ENCODE assay signal across 1 cellular context in genomic region chr22:36143956-36144355, GRCh38.
TF ChIP-seq lines count a peak whose summit lies in the region.

No MANE protein-coding gene starts in this region.

TF ChIP-seq in liver, 16 proteins besides CTCF, POLR2A, EP300 and RAD21 (continued from another document):
- TF ChIP-seq, protein P1, sequence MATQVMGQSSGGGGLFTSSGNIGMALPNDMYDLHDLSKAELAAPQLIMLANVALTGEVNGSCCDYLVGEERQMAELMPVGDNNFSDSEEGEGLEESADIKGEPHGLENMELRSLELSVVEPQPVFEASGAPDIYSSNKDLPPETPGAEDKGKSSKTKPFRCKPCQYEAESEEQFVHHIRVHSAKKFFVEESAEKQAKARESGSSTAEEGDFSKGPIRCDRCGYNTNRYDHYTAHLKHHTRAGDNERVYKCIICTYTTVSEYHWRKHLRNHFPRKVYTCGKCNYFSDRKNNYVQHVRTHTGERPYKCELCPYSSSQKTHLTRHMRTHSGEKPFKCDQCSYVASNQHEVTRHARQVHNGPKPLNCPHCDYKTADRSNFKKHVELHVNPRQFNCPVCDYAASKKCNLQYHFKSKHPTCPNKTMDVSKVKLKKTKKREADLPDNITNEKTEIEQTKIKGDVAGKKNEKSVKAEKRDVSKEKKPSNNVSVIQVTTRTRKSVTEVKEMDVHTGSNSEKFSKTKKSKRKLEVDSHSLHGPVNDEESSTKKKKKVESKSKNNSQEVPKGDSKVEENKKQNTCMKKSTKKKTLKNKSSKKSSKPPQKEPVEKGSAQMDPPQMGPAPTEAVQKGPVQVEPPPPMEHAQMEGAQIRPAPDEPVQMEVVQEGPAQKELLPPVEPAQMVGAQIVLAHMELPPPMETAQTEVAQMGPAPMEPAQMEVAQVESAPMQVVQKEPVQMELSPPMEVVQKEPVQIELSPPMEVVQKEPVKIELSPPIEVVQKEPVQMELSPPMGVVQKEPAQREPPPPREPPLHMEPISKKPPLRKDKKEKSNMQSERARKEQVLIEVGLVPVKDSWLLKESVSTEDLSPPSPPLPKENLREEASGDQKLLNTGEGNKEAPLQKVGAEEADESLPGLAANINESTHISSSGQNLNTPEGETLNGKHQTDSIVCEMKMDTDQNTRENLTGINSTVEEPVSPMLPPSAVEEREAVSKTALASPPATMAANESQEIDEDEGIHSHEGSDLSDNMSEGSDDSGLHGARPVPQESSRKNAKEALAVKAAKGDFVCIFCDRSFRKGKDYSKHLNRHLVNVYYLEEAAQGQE (IDR thresholded peaks at IDR 0.05): no peak
- no peak for TF ChIP-seq HNF4A (conservative IDR thresholded peaks at IDR 0.05)
- TF ChIP-seq FOXA2 (IDR thresholded peaks at IDR 0.05): no peak
